Comparison of ENCODE assay signal across 8 cellular contexts in genomic region chr16:66934138-66934838, GRCh38. TPM values are rescaled to one million over a fixed set of nuclear protein-coding genes. Genes with fewer than 3 reads are reported as not detected.
DNase-seq lines count a peak whose midpoint lies in the region; ATAC-seq and TF ChIP-seq lines count a peak whose summit lies in the region.

CIAO2B (minus strand) TSS chr16:66934402; CDS start chr16:66934364, 38 bp downstream.

- peak within 1 kb of the TSS; percentile 98 for H3K4me3 Mint-ChIP-seq in activated naive CD4-positive, alpha-beta T cell treated with anti-CD3 and anti-CD28 coated beads, Interleukin-2, amount 10 ng/mL, durations not matched to agents 7 days and 5 days

- H3K27me3 Mint-ChIP-seq in activated naive CD4-positive, alpha-beta T cell treated with anti-CD3 and anti-CD28 coated beads, Interleukin-2, amount 10 ng/mL, durations not matched to agents 7 days and 5 days: no peaks in the 10 kb centered on the region

- peak within 1 kb of the TSS; percentile 96 for H3K27ac Mint-ChIP-seq in activated naive CD4-positive, alpha-beta T cell treated with anti-CD3 and anti-CD28 coated beads, Interleukin-2, amount 10 ng/mL, durations not matched to agents 7 days and 5 days

- peak within 1 kb of the TSS; percentile 94 for H3K4me3 ChIP-seq in H7 (ENCODE audit: insufficient read depth, low read depth, low read length)
- H3K4me3 ChIP-seq in SK-N-SH (ENCODE audit: low read depth in 2 of 2, low read length in 1 of 2): peak within 1 kb of the TSS; percentile 85 to 88
- peak within 1 kb of the TSS; percentile 97 for H3K4me3 ChIP-seq in gastroesophageal sphincter

- peaks cover 54% of the 10 kb centered on the region for H3K4me1 Mint-ChIP-seq in activated naive CD4-positive, alpha-beta T cell treated with anti-CD3 and anti-CD28 coated beads, Interleukin-2, amount 10 ng/mL, durations not matched to agents 7 days and 5 days

- CTCF ChIA-PET in SK-N-SH (lab: Yijun Ruan, JAX): interaction anchor here (0.6 to 4.2 kb wide), 7 partner anchors 10 to 221 kb away, joined by 3 to 35 read pairs (median 5); partner anchors contain the start of gene NAE1
- CTCF ChIA-PET in activated naive CD4-positive, alpha-beta T cell treated with anti-CD3 and anti-CD28 coated beads, Interleukin-2, amount 10 ng/mL, durations not matched to agents 7 days and 5 days (lab: Charles Lee): interaction anchor here (1.8 to 2.3 kb wide), 2 partner anchors 40 to 66 kb away, joined by 4 to 12 read pairs; no protein-coding TSS in a partner anchor

- H3K79me2 ChIP-seq in SK-N-SH (ENCODE audit: insufficient read depth): peaks cover 65% of the 10 kb centered on the region

- peak within 1 kb of the TSS; percentile 68 for H2AFZ ChIP-seq in SK-N-SH (ENCODE audit: low read depth)

- peaks cover 34% of the 10 kb centered on the region for H3K36me3 Mint-ChIP-seq in activated naive CD4-positive, alpha-beta T cell treated with anti-CD3 and anti-CD28 coated beads, Interleukin-2, amount 10 ng/mL, durations not matched to agents 7 days and 5 days

- TF ChIP-seq EP300 in SK-N-SH (IDR thresholded peaks at IDR 0.05; ENCODE audit: borderline replicate concordance in 1 of 2, low read depth in 1 of 2, low read length in 1 of 2): no peak
- no peak for TF ChIP-seq EP300 in gastroesophageal sphincter (IDR thresholded peaks at IDR 0.05)

- TF ChIP-seq RAD21 in SK-N-SH (IDR thresholded peaks at IDR 0.05; ENCODE audit: low read length): no peak

- H3K4me1 ChIP-seq in SK-N-SH (ENCODE audit: control insufficient read depth in 1 of 2, insufficient read depth in 2 of 2, low read depth in 1 of 2, low read length in 1 of 2): peaks cover 7 to 24% of the 10 kb centered on the region in 2 experiments; a peak in 2 of 4 replicates
- peaks cover 5 to 54% (median 29%) of the 10 kb centered on the region in 3 donors for H3K4me1 ChIP-seq in gastroesophageal sphincter

- ATAC-seq in gastroesophageal sphincter: peak; percentile 87

- peak; percentile 77 to 90 for TF ChIP-seq POLR2A in gastroesophageal sphincter (IDR thresholded peaks at IDR 0.05)

- H3K9me3 ChIP-seq in SK-N-SH: no peaks in the 10 kb centered on the region
- H3K9me3 ChIP-seq in gastroesophageal sphincter: no peaks in the 10 kb centered on the region

- peaks cover 24% of the 10 kb centered on the region for H4K20me1 ChIP-seq in SK-N-SH (ENCODE audit: insufficient read depth)

- DNase-seq in G401 (ENCODE audit: low spot score): peak; percentile 82
- DNase-seq in H7: peak; percentile 93
- DNase-seq in M059J (ENCODE audit: low read depth): peak; percentile 84
- peak; percentile 95 for DNase-seq in SK-N-SH
- peak; percentile 90 for DNase-seq in activated naive CD4-positive, alpha-beta T cell treated with anti-CD3 and anti-CD28 coated beads, Interleukin-2, amount 10 ng/mL, durations not matched to agents 7 days and 5 days
- DNase-seq in nucleus accumbens (lab: John Stamatoyannopoulos, UW): peak in 55 of 56 donors; percentile 27 to 92 (median 80)
- peak; percentile 26 to 91 (median 80) for DNase-seq in substantia nigra (lab: John Stamatoyannopoulos, UW)

- H3K4me2 ChIP-seq in SK-N-SH: peak within 1 kb of the TSS; percentile 96

- under 1% methylated on average over 32 of the region's 76 CpGs for WGBS in SK-N-SH (ENCODE audit: low lambda C conversion rate)
- no CpG with 5 or more reads among the region's 76 CpGs for WGBS in gastroesophageal sphincter (ENCODE audit: low coverage in 1 of 2), 2 donors

- POLR2A ChIA-PET in SK-N-SH (lab: Yijun Ruan, JAX): interaction anchor here (0.6 to 0.7 kb wide), 2 partner anchors 9 to 137 kb away, joined by 3 to 4 read pairs; no protein-coding TSS in a partner anchor

- in situ Hi-C loops in G401 (cut with HindIII; ENCODE audit: low sequenced_read_pairs): no loop called here

- no peak for TF ChIP-seq CTCF in SK-N-SH (IDR thresholded peaks at IDR 0.05)
- TF ChIP-seq CTCF in gastroesophageal sphincter (IDR thresholded peaks at IDR 0.05): no peak

- H3K9ac ChIP-seq in SK-N-SH: peak within 1 kb of the TSS; percentile 97

- peaks cover 1% of the 10 kb centered on the region for H3K36me3 ChIP-seq in H7 (replicated peaks; ENCODE audit: control insufficient read depth, insufficient read depth, low read length)
- H3K36me3 ChIP-seq in SK-N-SH (replicated peaks in 1 of 2; ENCODE audit: control insufficient read depth in 1 of 2, insufficient read depth in 2 of 2, low read length in 1 of 2): peaks cover 12 to 20% of the 10 kb centered on the region in 2 experiments
- peaks cover 0 to 45% of the 10 kb centered on the region in 2 donors for H3K36me3 ChIP-seq in gastroesophageal sphincter

- H3F3A ChIP-seq in SK-N-SH (replicated peaks; ENCODE audit: insufficient read depth): peaks cover 10% of the 10 kb centered on the region

- H3K9me2 ChIP-seq in SK-N-SH: no peaks in the 10 kb centered on the region

- no peaks in the 10 kb centered on the region for H3K9me3 Mint-ChIP-seq in activated naive CD4-positive, alpha-beta T cell treated with anti-CD3 and anti-CD28 coated beads, Interleukin-2, amount 10 ng/mL, durations not matched to agents 7 days and 5 days

- H3K27ac ChIP-seq in SK-N-SH (ENCODE audit: low read depth in 2 of 2, low read length in 1 of 2) (peak within 1 kb of the TSS; percentile 82 to 85), gastroesophageal sphincter (peak within 1 kb of the TSS; percentile 88 to 98 (median 97)), substantia nigra (ENCODE audit: low read depth, low read length, poor library complexity, severe bottlenecking) (peak within 1 kb of the TSS; percentile 85)

- peaks cover 8% of the 10 kb centered on the region for H3K27me3 ChIP-seq in H7 (ENCODE audit: control insufficient read depth, insufficient read depth, low read length)
- no peaks in the 10 kb centered on the region for H3K27me3 ChIP-seq in SK-N-SH (ENCODE audit: insufficient read depth)
- no peaks in the 10 kb centered on the region for H3K27me3 ChIP-seq in gastroesophageal sphincter

TF ChIP-seq in SK-N-SH, 30 proteins besides CTCF, POLR2A, EP300 and RAD21 (continues in another document):
- TF ChIP-seq MXI1 (IDR thresholded peaks at IDR 0.05; ENCODE audit: low read depth, low read length): peak; percentile 85
- peak; percentile 92 for TF ChIP-seq GABPA (IDR thresholded peaks at IDR 0.05; ENCODE audit: low read depth)
- no peak for TF ChIP-seq FOSL2 (IDR thresholded peaks at IDR 0.05; ENCODE audit: borderline replicate concordance, low read depth)
- no peak for TF ChIP-seq IRF3 (IDR thresholded peaks at IDR 0.05; ENCODE audit: low read depth, low read length)
- no peak for TF ChIP-seq RFX5 (IDR thresholded peaks at IDR 0.05; ENCODE audit: low read length)
- TF ChIP-seq YY1 (IDR thresholded peaks at IDR 0.05; ENCODE audit: low read depth): peak; percentile 23; the same call in 1 of the 2 replicates
- TF ChIP-seq USF2 (IDR thresholded peaks at IDR 0.05; ENCODE audit: borderline replicate concordance, low read depth, low read length): no peak
- no peak; the same call in 1 of the 2 replicates for TF ChIP-seq TCF12 (IDR thresholded peaks at IDR 0.05)
- TF ChIP-seq GATA2 (CRISPR knock-in tag; IDR thresholded peaks at IDR 0.05): no peak
- no peak for TF ChIP-seq RXRA (IDR thresholded peaks at IDR 0.05; ENCODE audit: borderline replicate concordance, low read depth)
- peak; percentile 81 for TF ChIP-seq TAF1 (IDR thresholded peaks at IDR 0.05; ENCODE audit: borderline replicate concordance, low read depth, low read length)
- peak; percentile 94 for TF ChIP-seq ELF1 (IDR thresholded peaks at IDR 0.05)
- TF ChIP-seq EZH2phosphoT487 (IDR thresholded peaks at IDR 0.05; ENCODE audit: borderline replicate concordance, low read depth): no peak
- no peak for TF ChIP-seq JUND (IDR thresholded peaks at IDR 0.05)
- peak; percentile 89 for TF ChIP-seq MAX (IDR thresholded peaks at IDR 0.05; ENCODE audit: low read depth)

RNA-seq across cellular contexts. Expression of gene CIAO2B, which starts in this region (rescaled TPM):
- total RNA-seq in G401 (2014; rRNA removed; shearing (Covaris generic)): 140 and 172 TPM in 2 replicates
- total RNA-seq in H7 (2014; rRNA removed; shearing (Covaris generic)): 91.1 TPM in 2 replicates
- total RNA-seq in M059J (2014; rRNA removed; shearing (Covaris generic)): 183 and 280 TPM in 2 replicates
- polyA plus RNA-seq in SK-N-SH (2012; rRNA removed): 577 and 665 TPM in 2 replicates
- polyA plus RNA-seq in SK-N-SH (2012; cell fraction: cytosol; rRNA removed): 393 and 468 TPM in 2 replicates
- polyA plus RNA-seq in SK-N-SH (2012; cell fraction: nucleus; rRNA removed): 306 and 310 TPM in 2 replicates
- total RNA-seq in gastroesophageal sphincter: 10 to 100 TPM; 54.3 to 88.9 (median 79.5) TPM

Comparison
In these comparisons a context has a peak if more than half of its experiments do, and no peak if none do; other contexts are left out.
1. Peak in every context shown above with its lines: DNase-seq, ATAC-seq, H3K4me3 ChIP-seq and H3K27ac ChIP-seq.